7 cellular contexts compared by ENCODE assay signal in the genomic region with DNA sequence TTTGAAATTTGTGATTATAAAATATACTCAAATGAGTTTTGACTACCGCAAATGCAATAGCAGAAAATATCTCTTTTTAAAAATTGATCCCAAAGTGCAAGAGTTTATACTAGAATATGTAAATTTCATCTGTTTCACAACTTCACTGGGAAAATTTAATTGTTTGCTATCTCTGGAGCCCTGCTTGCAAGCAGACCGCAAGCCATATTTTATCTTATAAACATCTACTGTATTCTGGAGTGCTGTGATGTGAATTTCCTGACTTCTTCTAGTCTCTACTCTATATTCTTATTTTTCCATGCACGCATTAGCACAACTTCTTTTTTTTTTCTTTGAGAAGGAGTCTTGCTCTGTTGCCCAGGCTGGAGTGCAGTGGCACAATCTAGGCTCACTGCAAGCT.
"Had no signal": no experiment of that assay in that cellular context is flagged by ENCODE, and none has a peak within 500 bp of the region (broad histone marks: within the 10 kb centered on the region; RNA-seq: fewer than 3 reads in every experiment).

No MANE protein-coding gene starts in this region.

- H3K9ac ChIP-seq: GM23248 had no signal

- ATAC-seq: HCT116 had no signal

- H3K27ac ChIP-seq: GM23248 had no signal

- DNase-seq: GM23248, GOT3, H7, HFFc6, IMR-90 had no signal

- H3K4me3 ChIP-seq: GM23248, HAP-1 had no signal

- H3K9me3 ChIP-seq: HAP-1 had no signal
